9 cellular contexts compared by ENCODE assay signal in genomic region chr1:8182034-8182761, GRCh38.
DNase-seq lines count a peak whose midpoint lies in the region; ATAC-seq and TF ChIP-seq lines count a peak whose summit lies in the region.
"Had no signal": no experiment of that assay in that cellular context is flagged by ENCODE, and none has a peak within 500 bp of the region (broad histone marks: within the 10 kb centered on the region; RNA-seq: fewer than 3 reads in every experiment).

No MANE protein-coding gene starts in this region.

- no peak overlapping the region for H3T11ph ChIP-seq in H9 (ENCODE audit: low read length)

- no peak overlapping the region for H2AK5ac ChIP-seq in H9 (ENCODE audit: insufficient read length, low read length)

- no peak overlapping the region for H3K23ac ChIP-seq in H9 (ENCODE audit: insufficient read length, low read depth, low read length)

- no peak overlapping the region for H3K18ac ChIP-seq in H9 (ENCODE audit: insufficient read length, low read depth, low read length)

- H3K4me1 ChIP-seq in left lung: peaks cover 0 to 16% of the 10 kb centered on the region in 2 donors
- no peaks in the 10 kb centered on the region for H3K4me1 ChIP-seq in H9 (ENCODE audit: insufficient read depth, low read length)

- peaks cover 0 to 20% of the 10 kb centered on the region in 2 donors for H3K9me3 ChIP-seq in left lung
- H3K9me3 ChIP-seq in H9 (ENCODE audit: control insufficient read depth, low read depth, low read length): no peaks in the 10 kb centered on the region

- no peak overlapping the region for H2BK120ac ChIP-seq in H9 (ENCODE audit: low read depth, low read length, poor library complexity, severe bottlenecking)

- no peaks in the 10 kb centered on the region for H3K27me3 Mint-ChIP-seq in Calu3 (ENCODE audit: unreplicated experiment)
- no peaks in the 10 kb centered on the region; the same call in 1 of the 2 replicates for H3K27me3 Mint-ChIP-seq in H9 (ENCODE audit: low read depth)

- H3K4me3 Mint-ChIP-seq in Calu3 (ENCODE audit: low read depth, unreplicated experiment): peak overlapping the region; percentile 44
- no peak overlapping the region for H3K4me3 Mint-ChIP-seq in H9

- no peak overlapping the region for H4K8ac ChIP-seq in H9 (replicated peaks; ENCODE audit: insufficient read length, low read depth, low read length)

- no peak overlapping the region for H2BK5ac ChIP-seq in H9 (ENCODE audit: insufficient read length, low read length)

- no peaks in the 10 kb centered on the region for H3K4me1 Mint-ChIP-seq in Calu3 (ENCODE audit: low read depth, unreplicated experiment)
- H3K4me1 Mint-ChIP-seq in H9: no peaks in the 10 kb centered on the region

- H3K79me1 ChIP-seq in H9 (ENCODE audit: insufficient read depth, low read depth, low read length, poor library complexity, severe bottlenecking): no peaks in the 10 kb centered on the region

- peaks cover 5% of the 10 kb centered on the region for H3K9me3 Mint-ChIP-seq in Calu3 (ENCODE audit: low read depth, unreplicated experiment)
- peaks cover 15 to 19% of the 10 kb centered on the region in 2 experiments for H3K9me3 Mint-ChIP-seq in H9

- no peak overlapping the region for H2AFZ ChIP-seq in H9 (ENCODE audit: low read length)

- CTCF ChIA-PET in Calu3 (lab: Charles Lee): interaction anchor here (0.5 to 1.3 kb wide), 8 partner anchors 28 to 165 kb away, joined by 3 to 10 read pairs (median 3); no protein-coding TSS in a partner anchor

- no peaks in the 10 kb centered on the region for H3K27me3 ChIP-seq in left lung
- no peaks in the 10 kb centered on the region for H3K27me3 ChIP-seq in H9 (ENCODE audit: insufficient read depth, low read length)

- H3K4me2 ChIP-seq in H9 (ENCODE audit: insufficient read depth, insufficient read length, low read length): no peak overlapping the region

- no peaks in the 10 kb centered on the region for H3K79me2 ChIP-seq in H9 (ENCODE audit: insufficient read depth, low read length)

- no peak overlapping the region for H3K14ac ChIP-seq in H9 (ENCODE audit: insufficient read depth, low read length)

- no peak overlapping the region for H2BK15ac ChIP-seq in H9 (ENCODE audit: low read depth, low read length)

- intact Hi-C loops in Calu3 (cut with micrococcal nuclease; ENCODE audit: unreplicated experiment) (loop anchor here (1.0 to 5.0 kb wide), 3 partner anchors 61 to 155 kb away; partner anchors contain the start of gene ERRFI1), left lung (cut with DNase I) (no loop called here)

- H3K4ac ChIP-seq in H9 (ENCODE audit: low read depth, low read length): no peak overlapping the region

- H3K36me3 Mint-ChIP-seq in Calu3 (ENCODE audit: insufficient read depth, unreplicated experiment): peaks cover 11% of the 10 kb centered on the region
- H3K36me3 Mint-ChIP-seq in H9 (ENCODE audit: insufficient read depth in 1 of 3, low read depth in 3 of 3): peaks cover 0 to 15% (median 7%) of the 10 kb centered on the region in 3 experiments; a peak in 4 of 7 replicates

- no peaks in the 10 kb centered on the region for H4K20me1 ChIP-seq in H9 (ENCODE audit: control insufficient read depth, insufficient read depth, insufficient read length)

- H3K36me3 ChIP-seq in left lung: no peaks in the 10 kb centered on the region

- DNase-seq in Calu3: peak; percentile 68
- DNase-seq in left lung: peak; percentile 2 to 54
- DNase-seq in NK-92 (lab: John Stamatoyannopoulos, UW; ENCODE audit: unreplicated experiment): no peak
- no peak for DNase-seq in H9
- DNase-seq in medulla oblongata (ENCODE audit: extremely low spot score): no peak

- H2BK20ac ChIP-seq in H9 (ENCODE audit: low read depth, low read length, poor library complexity, severe bottlenecking): no peak overlapping the region

- H2BK12ac ChIP-seq in H9 (ENCODE audit: insufficient read length, low read depth, low read length): no peak overlapping the region

- H4K91ac ChIP-seq in H9 (ENCODE audit: insufficient read length, low read depth, low read length): no peak overlapping the region

- WGBS in H9 (ENCODE audit: extremely low coverage, insufficient read length, low lambda C conversion rate): no CpG with 5 or more reads among the region's 12 CpGs

- no peak overlapping the region for H4K5ac ChIP-seq in H9 (ENCODE audit: insufficient read length, low read depth, low read length)

- no peak overlapping the region for H3K4me3 ChIP-seq in left lung

- H3K27ac Mint-ChIP-seq in Calu3 (ENCODE audit: unreplicated experiment): peak overlapping the region; percentile 91
- H3K27ac Mint-ChIP-seq in H9: no peak overlapping the region

- no TSS peak for BruUV-seq in Calu3 (replicated peaks; lab: Mats Ljungman, UMichigan)

- peak overlapping the region; percentile 92 for H3K27ac ChIP-seq in VCaP
- peak overlapping the region; percentile 74 to 76 for H3K27ac ChIP-seq in left lung
- no peak overlapping the region for H3K27ac ChIP-seq in H9 (ENCODE audit: insufficient read length, low read depth, low read length)
- H3K27ac ChIP-seq: HL-60 had no signal

- H3K56ac ChIP-seq in H9 (ENCODE audit: insufficient read length, low read depth, low read length): no peak overlapping the region

- H3K23me2 ChIP-seq in H9 (ENCODE audit: insufficient read length, low read depth, low read length, poor library complexity, severe bottlenecking): no peaks in the 10 kb centered on the region

- ATAC-seq in GM21737 (IDR thresholded peaks at IDR 0.05; ENCODE audit: unreplicated experiment): peak; percentile 62
- peak; percentile 87 for ATAC-seq in left lung
- ATAC-seq in HG02623 (IDR thresholded peaks at IDR 0.05; ENCODE audit: unreplicated experiment): no peak

- no peak for TF ChIP-seq CTCF in Calu3 (IDR thresholded peaks at IDR 0.05; ENCODE audit: unreplicated experiment)
- no peak for TF ChIP-seq CTCF in VCaP (conservative IDR thresholded peaks at IDR 0.05)
- TF ChIP-seq CTCF in left lung (IDR thresholded peaks at IDR 0.05): no peak
- no peak for TF ChIP-seq CTCF in H9 (conservative IDR thresholded peaks at IDR 0.05)

- H3K9ac ChIP-seq in H9 (ENCODE audit: extremely low read depth, insufficient read length, low read length): no peak overlapping the region

Comparison
In these comparisons a context has a peak if more than half of its experiments do, and no peak if none do; other contexts are left out.
1. DNase-seq: peak in Calu3 (single experiment) and left lung (2 of 2); none in NK-92 (single experiment), H9 (single experiment) and medulla oblongata (single experiment).